In the genomic region with DNA sequence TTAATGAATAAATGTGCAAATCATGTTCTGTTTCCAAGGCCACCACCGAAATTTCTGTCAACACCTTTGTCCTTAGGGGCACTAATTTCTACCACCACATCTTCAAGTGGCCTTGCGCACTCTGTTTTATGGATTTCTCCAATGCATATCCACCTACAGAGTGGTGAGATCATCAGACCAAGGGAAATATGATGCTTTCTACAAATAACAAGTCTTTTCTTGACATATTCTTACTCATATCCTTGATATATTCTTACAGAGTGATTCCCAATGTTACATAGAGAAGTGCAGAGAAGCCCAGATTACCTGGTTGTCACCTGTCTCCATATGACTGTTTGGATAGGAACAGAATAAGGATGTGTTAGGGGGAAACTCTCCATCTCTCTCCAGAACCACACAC, we compare ENCODE assay signal across 20 cellular contexts. TPM values are rescaled to one million over a fixed set of nuclear protein-coding genes. Genes with fewer than 3 reads are reported as not detected.
DNase-seq lines count a peak whose midpoint lies in the region; ATAC-seq, FAIRE-seq and TF ChIP-seq lines count a peak whose summit lies in the region.
"Had no signal": no experiment of that assay in that cellular context is flagged by ENCODE, and none has a peak within 500 bp of the region (broad histone marks: within the 10 kb centered on the region; RNA-seq: fewer than 3 reads in every experiment).

No MANE protein-coding gene starts in this region.

- no peak overlapping the region for H2AFZ ChIP-seq in mammary epithelial cell (ENCODE audit: low read depth, low read length)
- H2AFZ ChIP-seq: GM23248 had no signal

- H3K4me3 Mint-ChIP-seq in stimulated activated effector memory CD8-positive, alpha-beta T cell treated with anti-CD3 and anti-CD28 coated beads, Interleukin-12 subunit alpha, Interleukin-12 subunit beta, amount 100 ng/mL, for 72 hours: no peak overlapping the region
- H3K4me3 Mint-ChIP-seq: CD14-positive monocyte; CD4-positive, alpha-beta memory T cell had no signal

- H3K4me1 ChIP-seq in mammary epithelial cell (ENCODE audit: insufficient read depth, low read length) (peaks cover 37% of the 10 kb centered on the region), breast epithelium (no peaks in the 10 kb centered on the region), endocrine pancreas (ENCODE audit: control insufficient read depth, insufficient read depth, low read length) (peaks cover 27% of the 10 kb centered on the region), sigmoid colon (peaks cover 0 to 12% (median 9%) of the 10 kb centered on the region in 4 donors)
- H3K4me1 ChIP-seq: BLaER1, HAP-1 had no signal

- intact Hi-C loops in mammary epithelial cell (cut with micrococcal nuclease): no loop called here
- intact Hi-C loops in breast epithelium (cut with DNase I; ENCODE audit: low total_unique reads): loop anchor here (10.0 kb wide), 1 partner anchor 1014 kb away; no protein-coding TSS in a partner anchor
- intact Hi-C loops in sigmoid colon (cut with DNase I): no loop called here

- TF ChIP-seq EP300 in sigmoid colon (IDR thresholded peaks at IDR 0.05): no peak

- 42% methylated on average over 2 of the region's 2 CpGs for WGBS in mammary epithelial cell (ENCODE audit: low coverage, missing lambda C conversion rate)
- 72 to 82% methylated on average over 2 of the region's 2 CpGs for WGBS in sigmoid colon, 2 donors

- DNase-seq in mammary epithelial cell (peak; percentile 53), breast epithelium (ENCODE audit: low spot score in 2 of 2) (no peak), sigmoid colon (no peak), KG1 (lab: John Stamatoyannopoulos, UW) (no peak)
- no peak for DNase-seq in stimulated activated effector memory CD8-positive, alpha-beta T cell treated with anti-CD3 and anti-CD28 coated beads, Interleukin-12 subunit alpha, Interleukin-12 subunit beta, amount 100 ng/mL, for 72 hours (ENCODE audit: low spot score in 2 of 2)
- DNase-seq: 8988T; CD4-positive, alpha-beta memory T cell; DMS153; DND-41; GM23248 had no signal

- FAIRE-seq in islet of Langerhans (lab: Jason Lieb, UNC): peak; percentile 90
- FAIRE-seq: G401.6, GM12891, GM19239 had no signal

- no TSS peak for BruUV-seq in mammary epithelial cell (replicated peaks; lab: Mats Ljungman, UMichigan)

- no peak for TF ChIP-seq POLR2A in breast epithelium (IDR thresholded peaks at IDR 0.05)
- TF ChIP-seq POLR2A in sigmoid colon (IDR thresholded peaks at IDR 0.05): no peak

- H3K9ac ChIP-seq in mammary epithelial cell (ENCODE audit: insufficient read depth, low read length) (no peak overlapping the region), endocrine pancreas (ENCODE audit: control insufficient read depth, insufficient read depth, low read length) (no peak overlapping the region)
- H3K9ac ChIP-seq: BLaER1, GM23248 had no signal

- no peaks in the 10 kb centered on the region for H3K36me3 ChIP-seq in mammary epithelial cell (ENCODE audit: insufficient read depth, low read length)
- H3K36me3 ChIP-seq in breast epithelium: no peaks in the 10 kb centered on the region
- no peaks in the 10 kb centered on the region for H3K36me3 ChIP-seq in endocrine pancreas (ENCODE audit: control insufficient read depth, insufficient read depth, low read length)
- H3K36me3 ChIP-seq in sigmoid colon: no peaks in the 10 kb centered on the region
- H3K36me3 ChIP-seq: BLaER1, HAP-1 had no signal

- no peaks in the 10 kb centered on the region for H3K4me1 Mint-ChIP-seq in stimulated activated effector memory CD8-positive, alpha-beta T cell treated with anti-CD3 and anti-CD28 coated beads, Interleukin-12 subunit alpha, Interleukin-12 subunit beta, amount 100 ng/mL, for 72 hours
- H3K4me1 Mint-ChIP-seq: CD14-positive monocyte; CD4-positive, alpha-beta memory T cell had no signal

- H3K9me3 Mint-ChIP-seq in stimulated activated effector memory CD8-positive, alpha-beta T cell treated with anti-CD3 and anti-CD28 coated beads, Interleukin-12 subunit alpha, Interleukin-12 subunit beta, amount 100 ng/mL, for 72 hours: no peaks in the 10 kb centered on the region

- no peaks in the 10 kb centered on the region for H3K9me3 ChIP-seq in mammary epithelial cell (replicated peaks; ENCODE audit: insufficient read depth, low read length)
- H3K9me3 ChIP-seq in breast epithelium: no peaks in the 10 kb centered on the region
- no peaks in the 10 kb centered on the region for H3K9me3 ChIP-seq in endocrine pancreas (ENCODE audit: control insufficient read depth, low read length)
- no peaks in the 10 kb centered on the region for H3K9me3 ChIP-seq in sigmoid colon
- H3K9me3 ChIP-seq: BLaER1, HAP-1 had no signal

- CTCF ChIA-PET in mammary epithelial cell (lab: Charles Lee; ENCODE audit: low non-redundant PET): no interaction called here

- H3K4me3 ChIP-seq in mammary epithelial cell (replicated peaks in 1 of 3; ENCODE audit: insufficient read depth in 1 of 3, low read depth in 2 of 3, low read length in 3 of 3): no peak overlapping the region
- no peak overlapping the region for H3K4me3 ChIP-seq in breast epithelium
- peak overlapping the region; percentile 0 for H3K4me3 ChIP-seq in endocrine pancreas (ENCODE audit: control insufficient read depth, insufficient read depth, low read length)
- H3K4me3 ChIP-seq in sigmoid colon: no peak overlapping the region
- H3K4me3 ChIP-seq: BLaER1, GM23248, HAP-1 had no signal

- H3K27ac Mint-ChIP-seq in stimulated activated effector memory CD8-positive, alpha-beta T cell treated with anti-CD3 and anti-CD28 coated beads, Interleukin-12 subunit alpha, Interleukin-12 subunit beta, amount 100 ng/mL, for 72 hours: no peak overlapping the region
- H3K27ac Mint-ChIP-seq: CD14-positive monocyte; CD4-positive, alpha-beta memory T cell had no signal

- H3K36me3 Mint-ChIP-seq in stimulated activated effector memory CD8-positive, alpha-beta T cell treated with anti-CD3 and anti-CD28 coated beads, Interleukin-12 subunit alpha, Interleukin-12 subunit beta, amount 100 ng/mL, for 72 hours: no peaks in the 10 kb centered on the region
- H3K36me3 Mint-ChIP-seq: CD14-positive monocyte; CD4-positive, alpha-beta memory T cell had no signal

- no peak overlapping the region for H3K4me2 ChIP-seq in mammary epithelial cell (ENCODE audit: insufficient read depth, low read depth, low read length)
- H3K4me2 ChIP-seq: BLaER1 had no signal

- in situ Hi-C loops in mammary epithelial cell (cut with MboI; ENCODE audit: low sequenced_read_pairs in 2 of 2): loop anchor here (25.0 kb wide), 3 partner anchors 211 to 1011 kb away; no protein-coding TSS in a partner anchor

- H3K27ac ChIP-seq in mammary epithelial cell (ENCODE audit: insufficient read depth, low read depth, low read length) (no peak overlapping the region), breast epithelium (no peak overlapping the region), sigmoid colon (no peak overlapping the region)
- H3K27ac ChIP-seq: BLaER1, GM23248 had no signal

- no peaks in the 10 kb centered on the region for H3K79me2 ChIP-seq in mammary epithelial cell (ENCODE audit: insufficient read depth, low read length)

- TF ChIP-seq CTCF in mammary epithelial cell (conservative IDR thresholded peaks at IDR 0.05 in 1 of 2, IDR thresholded peaks at IDR 0.05 in 1 of 2; ENCODE audit: extremely low read depth in 1 of 2, insufficient read depth in 1 of 2, low read depth in 1 of 2, low read length in 2 of 2): no peak
- no peak for TF ChIP-seq CTCF in breast epithelium (IDR thresholded peaks at IDR 0.05)
- no peak for TF ChIP-seq CTCF in sigmoid colon (IDR thresholded peaks at IDR 0.05)

- no peaks in the 10 kb centered on the region for H4K20me1 ChIP-seq in mammary epithelial cell (ENCODE audit: insufficient read depth, low read length)
- H4K20me1 ChIP-seq: BLaER1 had no signal

- H3K27me3 ChIP-seq in mammary epithelial cell (ENCODE audit: insufficient read depth, low read length) (no peaks in the 10 kb centered on the region), breast epithelium (no peaks in the 10 kb centered on the region), endocrine pancreas (ENCODE audit: control insufficient read depth, insufficient read depth, low read length) (no peaks in the 10 kb centered on the region), sigmoid colon (no peaks in the 10 kb centered on the region)
- H3K27me3 ChIP-seq: BLaER1 had no signal

- dilution Hi-C loops in mammary epithelial cell (cut with HindIII; ENCODE audit: low sequenced_read_pairs): no loop called here

- no peak for ATAC-seq in stimulated activated effector memory CD8-positive, alpha-beta T cell treated with anti-CD3 and anti-CD28 coated beads, Interleukin-12 subunit alpha, Interleukin-12 subunit beta, amount 100 ng/mL, for 72 hours

RNA-seq across cellular contexts. Expression of a gene that starts 36.1 kb away (rescaled TPM):
- not detected for total RNA-seq in mammary epithelial cell
- polyA plus RNA-seq in mammary epithelial cell: not detected
- polyA minus RNA-seq in mammary epithelial cell: not detected
- total RNA-seq in breast epithelium: not detected
- total RNA-seq in sigmoid colon: not detected
- not detected for polyA plus RNA-seq in sigmoid colon
- total RNA-seq: A673; CD4-positive, alpha-beta memory T cell; GM23248 had no signal
- polyA plus RNA-seq: AG04450; CD14-positive monocyte; CD4-positive, alpha-beta memory T cell; GM23248 had no signal
